Comparison of ENCODE assay signal across 8 cellular contexts in the genomic region with DNA sequence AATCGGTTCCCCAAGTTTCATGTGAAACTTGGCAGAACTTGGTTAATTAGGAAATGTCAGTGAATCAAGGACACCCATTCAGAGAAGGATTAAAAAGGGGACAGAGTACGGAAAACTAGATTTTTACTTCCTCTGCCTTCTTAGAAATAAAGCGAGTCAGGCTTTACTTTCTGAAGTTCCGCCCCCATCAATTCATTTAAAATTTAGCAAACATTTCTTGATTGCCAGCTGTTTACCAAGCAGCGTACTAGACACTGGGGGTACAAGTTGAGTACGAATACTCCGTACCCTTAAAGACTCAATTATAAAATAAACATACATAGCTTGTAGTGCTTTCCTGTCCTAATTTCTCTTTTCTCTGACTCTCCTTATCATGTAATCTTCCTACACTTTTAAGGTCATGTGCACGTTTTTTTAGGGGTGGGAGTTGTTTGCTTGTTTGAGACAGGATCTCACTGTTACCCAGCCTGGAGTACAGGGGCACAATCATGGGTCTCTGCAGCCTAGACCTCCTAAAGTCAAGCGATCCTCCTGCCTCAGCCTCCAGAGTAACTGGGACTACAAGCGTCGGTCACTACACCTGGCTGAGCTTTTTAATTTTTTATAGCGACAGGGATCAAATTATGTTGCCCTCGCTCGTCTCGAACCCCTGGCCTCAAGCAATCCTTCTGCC. TPM values are rescaled to one million over a fixed set of nuclear protein-coding genes. Genes with fewer than 3 reads are reported as not detected.
A peak's percentile ranks its signal among the peaks of the same experiment; 100 is the strongest.
DNase-seq lines count a peak whose midpoint lies in the region; ATAC-seq lines count a peak whose summit lies in the region.

No MANE protein-coding gene starts in this region.

- H3K27me3 ChIP-seq in stomach smooth muscle (ENCODE audit: control insufficient read depth in 1 of 2, insufficient read depth in 2 of 2, low read length in 2 of 2): no peaks in the 10 kb centered on the region

- POLR2A ChIA-PET in activated CD8-positive, alpha-beta T cell treated with anti-CD3 and anti-CD28 coated beads, Interleukin-2, amount 10 ng/mL, durations not matched to agents 7 days and 5 days (lab: Charles Lee): interaction anchor here (0.5 to 1.4 kb wide), 2 partner anchors 19 to 293 kb away, joined by 3 to 6 read pairs; partner anchors contain the start of gene YME1L1

- H3K27ac Mint-ChIP-seq in activated CD4-positive, alpha-beta T cell treated with anti-CD3 and anti-CD28 coated beads, Interleukin-2, amount 10 ng/mL, durations not matched to agents 24 days and 14 days: peak overlapping the region; percentile 98
- peak overlapping the region; percentile 100 for H3K27ac Mint-ChIP-seq in activated CD8-positive, alpha-beta T cell treated with anti-CD3 and anti-CD28 coated beads, Interleukin-2, amount 10 ng/mL, durations not matched to agents 7 days and 5 days
- peak overlapping the region; percentile 13 to 100 (median 96) for H3K27ac Mint-ChIP-seq in immature natural killer cell

- peak overlapping the region; percentile 88 for H3K4me3 Mint-ChIP-seq in activated CD4-positive, alpha-beta T cell treated with anti-CD3 and anti-CD28 coated beads, Interleukin-2, amount 10 ng/mL, durations not matched to agents 24 days and 14 days
- H3K4me3 Mint-ChIP-seq in activated CD8-positive, alpha-beta T cell treated with anti-CD3 and anti-CD28 coated beads, Interleukin-2, amount 10 ng/mL, durations not matched to agents 7 days and 5 days: peak overlapping the region; percentile 95
- peak overlapping the region; percentile 96 to 99 (median 97) for H3K4me3 Mint-ChIP-seq in immature natural killer cell

- H3K27me3 Mint-ChIP-seq in activated CD4-positive, alpha-beta T cell treated with anti-CD3 and anti-CD28 coated beads, Interleukin-2, amount 10 ng/mL, durations not matched to agents 24 days and 14 days: peaks cover 13% of the 10 kb centered on the region
- peaks cover 13% of the 10 kb centered on the region for H3K27me3 Mint-ChIP-seq in activated CD8-positive, alpha-beta T cell treated with anti-CD3 and anti-CD28 coated beads, Interleukin-2, amount 10 ng/mL, durations not matched to agents 7 days and 5 days (ENCODE audit: low read depth)
- peaks cover 16 to 19% (median 18%) of the 10 kb centered on the region in 3 donors for H3K27me3 Mint-ChIP-seq in immature natural killer cell (ENCODE audit: low read depth in 3 of 3)

- H3K4me1 ChIP-seq in stomach smooth muscle (ENCODE audit: control insufficient read depth, insufficient read depth, low read length): no peaks in the 10 kb centered on the region

- H3K9ac ChIP-seq in stomach smooth muscle (ENCODE audit: low read length in 2 of 2): peak overlapping the region; percentile 51 to 57

- peaks cover 32% of the 10 kb centered on the region for H3K4me1 Mint-ChIP-seq in activated CD4-positive, alpha-beta T cell treated with anti-CD3 and anti-CD28 coated beads, Interleukin-2, amount 10 ng/mL, durations not matched to agents 24 days and 14 days
- H3K4me1 Mint-ChIP-seq in activated CD8-positive, alpha-beta T cell treated with anti-CD3 and anti-CD28 coated beads, Interleukin-2, amount 10 ng/mL, durations not matched to agents 7 days and 5 days (ENCODE audit: low read depth): peaks cover 30% of the 10 kb centered on the region
- H3K4me1 Mint-ChIP-seq in immature natural killer cell: peaks cover 36 to 45% of the 10 kb centered on the region in 2 donors

- peaks cover 9% of the 10 kb centered on the region for H3K36me3 Mint-ChIP-seq in activated CD4-positive, alpha-beta T cell treated with anti-CD3 and anti-CD28 coated beads, Interleukin-2, amount 10 ng/mL, durations not matched to agents 24 days and 14 days (ENCODE audit: low read depth)
- peaks cover 11% of the 10 kb centered on the region for H3K36me3 Mint-ChIP-seq in activated CD8-positive, alpha-beta T cell treated with anti-CD3 and anti-CD28 coated beads, Interleukin-2, amount 10 ng/mL, durations not matched to agents 7 days and 5 days (ENCODE audit: low read depth)
- H3K36me3 Mint-ChIP-seq in immature natural killer cell: no peaks in the 10 kb centered on the region

- no peaks in the 10 kb centered on the region for H3K9me3 ChIP-seq in stomach smooth muscle (ENCODE audit: control insufficient read depth in 2 of 2, low read length in 2 of 2)

- peak overlapping the region; percentile 64 to 66 for H3K4me3 ChIP-seq in stomach smooth muscle (ENCODE audit: low read length in 2 of 2)

- no peaks in the 10 kb centered on the region for H3K9me3 Mint-ChIP-seq in activated CD4-positive, alpha-beta T cell treated with anti-CD3 and anti-CD28 coated beads, Interleukin-2, amount 10 ng/mL, durations not matched to agents 24 days and 14 days
- no peaks in the 10 kb centered on the region for H3K9me3 Mint-ChIP-seq in activated CD8-positive, alpha-beta T cell treated with anti-CD3 and anti-CD28 coated beads, Interleukin-2, amount 10 ng/mL, durations not matched to agents 7 days and 5 days (ENCODE audit: insufficient read depth)
- H3K9me3 Mint-ChIP-seq in immature natural killer cell: no peaks in the 10 kb centered on the region

- H3K27ac ChIP-seq in stomach smooth muscle (ENCODE audit: low read length): no peak overlapping the region

- CTCF ChIA-PET in activated CD8-positive, alpha-beta T cell treated with anti-CD3 and anti-CD28 coated beads, Interleukin-2, amount 10 ng/mL, durations not matched to agents 7 days and 5 days (lab: Charles Lee): interaction anchor here (0.6 to 2.3 kb wide), 21 partner anchors 9 to 526 kb away, joined by 3 to 23 read pairs (median 4); partner anchors contain the start of gene PDSS1

- H3K36me3 ChIP-seq in stomach smooth muscle (ENCODE audit: control insufficient read depth in 2 of 2, insufficient read depth in 2 of 2, low read length in 2 of 2): no peaks in the 10 kb centered on the region

- no peak for ATAC-seq in activated CD8-positive, alpha-beta T cell treated with anti-CD3 and anti-CD28 coated beads, Interleukin-2, amount 10 ng/mL, durations not matched to agents 7 days and 5 days
- ATAC-seq in GM21381 (IDR thresholded peaks at IDR 0.05; ENCODE audit: unreplicated experiment): no peak
- no peak for ATAC-seq in GM21367 (IDR thresholded peaks at IDR 0.05; ENCODE audit: unreplicated experiment)

- no peak for DNase-seq in activated CD4-positive, alpha-beta T cell treated with anti-CD3 and anti-CD28 coated beads, Interleukin-2, amount 10 ng/mL, durations not matched to agents 24 days and 14 days
- no peak for DNase-seq in activated CD4-positive, alpha-beta T cell treated with anti-CD3 and anti-CD28 coated beads for 1 hour
- no peak for DNase-seq in activated CD8-positive, alpha-beta T cell treated with anti-CD3 and anti-CD28 coated beads, Interleukin-2, amount 10 ng/mL, durations not matched to agents 7 days and 5 days
- DNase-seq in immature natural killer cell (no peak), NCI-H2196 (lab: John Stamatoyannopoulos, UW; ENCODE audit: unreplicated experiment) (no peak)

- intact Hi-C loops in activated CD4-positive, alpha-beta T cell treated with anti-CD3 and anti-CD28 coated beads, Interleukin-2, amount 10 ng/mL, durations not matched to agents 24 days and 14 days (cut with micrococcal nuclease): loop anchor here (1.0 to 10.0 kb wide), 6 partner anchors 164 to 643 kb away; partner anchors contain the start of genes ANKRD26, APBB1IP, PDSS1 and RAB18

RNA-seq across cellular contexts. Expression of gene ABI1, which starts 0.7 kb away (rescaled TPM):
- total RNA-seq in activated CD4-positive, alpha-beta T cell treated with anti-CD3 and anti-CD28 coated beads, Interleukin-2, amount 10 ng/mL, durations not matched to agents 24 days and 14 days: 54.5 and 55.7 TPM in 2 replicates
- 10 to 100 TPM; 46.9 to 49.7 TPM for total RNA-seq in activated CD8-positive, alpha-beta T cell treated with anti-CD3 and anti-CD28 coated beads, Interleukin-2, amount 10 ng/mL, durations not matched to agents 7 days and 5 days
- 10 to 100 TPM; 65.0 to 85.3 (median 84.0) TPM for polyA plus RNA-seq in immature natural killer cell
